25 cellular contexts compared by ENCODE assay signal in genomic region chr9:35993976-35994720, GRCh38. TPM values are rescaled to one million over a fixed set of nuclear protein-coding genes. Genes with fewer than 3 reads are reported as not detected.
"Had no signal": no experiment of that assay in that cellular context is flagged by ENCODE, and none has a peak within 500 bp of the region (broad histone marks: within the 10 kb centered on the region; RNA-seq: fewer than 3 reads in every experiment).

No MANE protein-coding gene starts in this region.

- FAIRE-seq: endometrium, small intestine, TTC549 had no signal

- H3K9me3 ChIP-seq: mucosa of descending colon, prostate gland, uterus had no signal

- H3K4me1 ChIP-seq: prostate gland, tibial nerve, uterus had no signal

- H3K9me3 Mint-ChIP-seq: central memory CD8-positive, alpha-beta T cell had no signal

- H3K27ac ChIP-seq: brain microvascular endothelial cell, heart right ventricle, prostate gland, tibial nerve, uterus had no signal

- H3K27ac Mint-ChIP-seq: activated CD4-positive, alpha-beta memory T cell treated with anti-CD3 and anti-CD28 coated beads for 36 hours; activated naive CD8-positive, alpha-beta T cell; activated T-helper 1 cell treated with anti-CD3 and anti-CD28 coated beads, Interleukin-12 subunit alpha, Interleukin-12 subunit beta, Interleukin-2, Interleukin-4 antibody, amounts not matched to agents 30 ng/mL and 10 ng/mL and 1 ng/mL, durations not matched to agents 14 hours and 24 hours and 36 hours; memory B cell; stimulated activated naive CD8-positive, alpha-beta T cell treated with anti-CD3 and anti-CD28 coated beads, Interleukin-15, Interleukin-2, amounts not matched to agents 100 ng/mL and 50 ng/mL, for 24 hours had no signal

- H3K36me3 ChIP-seq: brain microvascular endothelial cell, heart right ventricle, prostate gland, tibial nerve, uterus had no signal

- H3K36me3 Mint-ChIP-seq: memory B cell had no signal

- H3K27me3 ChIP-seq: brain microvascular endothelial cell, tibial nerve, uterus had no signal

- H3K4me3 ChIP-seq: heart right ventricle, mucosa of descending colon, prostate gland, tibial nerve, uterus had no signal

- H3K4me3 Mint-ChIP-seq: activated CD4-positive, alpha-beta memory T cell treated with anti-CD3 and anti-CD28 coated beads for 36 hours; activated naive CD8-positive, alpha-beta T cell; activated T-helper 1 cell treated with anti-CD3 and anti-CD28 coated beads, Interleukin-12 subunit alpha, Interleukin-12 subunit beta, Interleukin-2, Interleukin-4 antibody, amounts not matched to agents 30 ng/mL and 10 ng/mL and 1 ng/mL, durations not matched to agents 14 hours and 24 hours and 36 hours; central memory CD8-positive, alpha-beta T cell; memory B cell; naive thymus-derived CD8-positive, alpha-beta T cell; stimulated activated naive CD8-positive, alpha-beta T cell treated with anti-CD3 and anti-CD28 coated beads, Interleukin-15, Interleukin-2, amounts not matched to agents 100 ng/mL and 50 ng/mL, for 24 hours had no signal

- H3K4me1 Mint-ChIP-seq: central memory CD8-positive, alpha-beta T cell; memory B cell; naive thymus-derived CD8-positive, alpha-beta T cell had no signal

- DNase-seq: activated CD4-positive, alpha-beta memory T cell treated with anti-CD3 and anti-CD28 coated beads for 36 hours; activated T-cell treated with anti-CD3 and anti-CD28 coated beads for 4 hours; brain microvascular endothelial cell; cortex of kidney; erythroblast; heart right ventricle; mucosa of descending colon; naive thymus-derived CD8-positive, alpha-beta T cell; right cardiac atrium; small intestine; stimulated activated CD4-positive, alpha-beta T cell treated with anti-CD3 and anti-CD28 coated beads, Interleukin-15, amount 100 ng/mL, for 24 hours; stimulated activated CD4-positive, alpha-beta T cell treated with anti-CD3 and anti-CD28 coated beads, Interleukin-2, amount 100 ng/mL, for 48 hours; uterus had no signal

RNA-seq across cellular contexts. Expression of gene OR2S2, which starts 36.2 kb away (rescaled TPM):
- total RNA-seq: activated CD4-positive, alpha-beta memory T cell treated with anti-CD3 and anti-CD28 coated beads for 36 hours; activated T-helper 1 cell treated with anti-CD3 and anti-CD28 coated beads, Interleukin-12 subunit alpha, Interleukin-12 subunit beta, Interleukin-2, Interleukin-4 antibody, amounts not matched to agents 30 ng/mL and 10 ng/mL and 1 ng/mL, durations not matched to agents 14 hours and 24 hours and 36 hours; heart right ventricle; liver; mucosa of descending colon; naive thymus-derived CD8-positive, alpha-beta T cell; osteocyte; prostate gland; right cardiac atrium; T-helper 2 cell treated with Interferon-gamma antibody and Interleukin-4, amounts not matched to agents 100 ng/mL and 5 ng/mL, for 36 hours; tibial nerve; uterus had no signal
- polyA plus RNA-seq: heart right ventricle; liver; naive thymus-derived CD8-positive, alpha-beta T cell; right cardiac atrium; small intestine had no signal
